In genomic region chr18:25921677-25922421, GRCh38 we compare ENCODE assay signal across 8 cellular contexts.
DNase-seq lines count a peak whose midpoint lies in the region; ATAC-seq and TF ChIP-seq lines count a peak whose summit lies in the region.

No MANE protein-coding gene starts in this region.

- no peak for TF ChIP-seq POLR2A in testis (IDR thresholded peaks at IDR 0.05)

- WGBS in testis, 2 donors = 75 to 78% methylated on average over 13 of the region's 13 CpGs

- H3K27ac ChIP-seq in testis = no peak overlapping the region

- DNase-seq in AML-193 (lab: John Stamatoyannopoulos, UW) (peak; percentile 46 to 47), NT2/D1 (ENCODE audit: low read depth, low spot score) (peak; percentile 3), inferior parietal cortex (ENCODE audit: extremely low spot score) (peak; percentile 22), testis (peak; percentile 65)
- peak; percentile 27 for DNase-seq in activated T-helper 2 cell treated with anti-CD3 and anti-CD28 coated beads, Interferon-gamma antibody, Interleukin-2, Interleukin-4, amounts not matched to agents 10 μg/mL and 5 μg/mL and 100 μg/mL, durations not matched to agents 14 hours and 24 hours and 36 hours (ENCODE audit: low spot score)

- H3K4me3 ChIP-seq in NT2/D1 (ENCODE audit: insufficient read length, low read depth) (no peak overlapping the region), testis (peak overlapping the region in 1 of 2 donors; percentile 21)

- H3K27me3 ChIP-seq in NT2/D1 (ENCODE audit: insufficient read depth, insufficient read length) (no peaks in the 10 kb centered on the region), testis (no peaks in the 10 kb centered on the region)

- no peaks in the 10 kb centered on the region for H3K4me1 Mint-ChIP-seq in activated T-helper 2 cell treated with anti-CD3 and anti-CD28 coated beads, Interferon-gamma antibody, Interleukin-2, Interleukin-4, amounts not matched to agents 10 μg/mL and 5 μg/mL and 100 μg/mL, durations not matched to agents 14 hours and 24 hours and 36 hours (ENCODE audit: low read depth)

- H3K9me3 Mint-ChIP-seq in activated T-helper 2 cell treated with anti-CD3 and anti-CD28 coated beads, Interferon-gamma antibody, Interleukin-2, Interleukin-4, amounts not matched to agents 10 μg/mL and 5 μg/mL and 100 μg/mL, durations not matched to agents 14 hours and 24 hours and 36 hours = no peaks in the 10 kb centered on the region

- H3K27me3 Mint-ChIP-seq in activated T-helper 2 cell treated with anti-CD3 and anti-CD28 coated beads, Interferon-gamma antibody, Interleukin-2, Interleukin-4, amounts not matched to agents 10 μg/mL and 5 μg/mL and 100 μg/mL, durations not matched to agents 14 hours and 24 hours and 36 hours (ENCODE audit: low read depth) = peaks cover 3% of the 10 kb centered on the region

- H3K4me1 ChIP-seq in NT2/D1 (ENCODE audit: insufficient read depth, insufficient read length) (no peaks in the 10 kb centered on the region), testis (no peaks in the 10 kb centered on the region)

- intact Hi-C loops in activated T-helper 2 cell treated with anti-CD3 and anti-CD28 coated beads, Interferon-gamma antibody, Interleukin-2, Interleukin-4, amounts not matched to agents 10 μg/mL and 5 μg/mL and 100 μg/mL, durations not matched to agents 14 hours and 24 hours and 36 hours (cut with micrococcal nuclease) = no loop called here
- intact Hi-C loops in testis (cut with DNase I; ENCODE audit: low total_unique reads) = no loop called here

- peak; percentile 51 to 59 (median 56) for TF ChIP-seq CTCF in testis (IDR thresholded peaks at IDR 0.05)

- no peak overlapping the region for H3K4me3 Mint-ChIP-seq in activated T-helper 2 cell treated with anti-CD3 and anti-CD28 coated beads, Interferon-gamma antibody, Interleukin-2, Interleukin-4, amounts not matched to agents 10 μg/mL and 5 μg/mL and 100 μg/mL, durations not matched to agents 14 hours and 24 hours and 36 hours (ENCODE audit: low read depth)

- no peak overlapping the region for H3K27ac Mint-ChIP-seq in activated T-helper 2 cell treated with anti-CD3 and anti-CD28 coated beads, Interferon-gamma antibody, Interleukin-2, Interleukin-4, amounts not matched to agents 10 μg/mL and 5 μg/mL and 100 μg/mL, durations not matched to agents 14 hours and 24 hours and 36 hours

- no peaks in the 10 kb centered on the region for H3K36me3 Mint-ChIP-seq in activated T-helper 2 cell treated with anti-CD3 and anti-CD28 coated beads, Interferon-gamma antibody, Interleukin-2, Interleukin-4, amounts not matched to agents 10 μg/mL and 5 μg/mL and 100 μg/mL, durations not matched to agents 14 hours and 24 hours and 36 hours (ENCODE audit: low read depth)

- ATAC-seq in GM18511 (IDR thresholded peaks at IDR 0.05; ENCODE audit: unreplicated experiment) = peak; percentile 79
- ATAC-seq in HG03354 (IDR thresholded peaks at IDR 0.05; ENCODE audit: poor library complexity, severe bottlenecking, unreplicated experiment) = peak; percentile 91
- no peak for ATAC-seq in GM18520 (IDR thresholded peaks at IDR 0.05; ENCODE audit: unreplicated experiment)

- no peak overlapping the region for H3K9ac ChIP-seq in NT2/D1 (ENCODE audit: insufficient read length, low read depth)

- H3K36me3 ChIP-seq in NT2/D1 (ENCODE audit: insufficient read depth, insufficient read length, low read length) (no peaks in the 10 kb centered on the region), testis (ENCODE audit: low read depth, missing control alignments) (no peaks in the 10 kb centered on the region)

- H3K9me3 ChIP-seq in NT2/D1 (ENCODE audit: insufficient read depth, low read length) (no peaks in the 10 kb centered on the region), testis (no peaks in the 10 kb centered on the region)

Comparison
In these comparisons a context has a peak if more than half of its experiments do, and no peak if none do; other contexts are left out.
1. DNase-seq: peak in every context shown above with its lines; median percentile 65 in testis; 46 in AML-193; 27 in activated T-helper 2 cell treated with anti-CD3 and anti-CD28 coated beads, Interferon-gamma antibody, Interleukin-2, Interleukin-4, amounts not matched to agents 10 μg/mL and 5 μg/mL and 100 μg/mL, durations not matched to agents 14 hours and 24 hours and 36 hours; 22 in inferior parietal cortex; 3 in NT2/D1.